Comparison of ENCODE assay signal across 8 cellular contexts in genomic region chr17:58085039-58085715, GRCh38. TPM values are rescaled to one million over a fixed set of nuclear protein-coding genes. Genes with fewer than 3 reads are reported as not detected.
A peak's percentile ranks its signal among the peaks of the same experiment; 100 is the strongest.
DNase-seq lines count a peak whose midpoint lies in the region; ATAC-seq and TF ChIP-seq lines count a peak whose summit lies in the region.

No MANE protein-coding gene starts in this region.

- H3K36me3 Mint-ChIP-seq in CD14-positive monocyte, result peaks cover 38 to 39% of the 10 kb centered on the region in 2 donors
- peaks cover 42% of the 10 kb centered on the region for H3K36me3 Mint-ChIP-seq in neural progenitor cell

- H3K4me1 ChIP-seq in NT2/D1 (ENCODE audit: insufficient read depth, insufficient read length), result peaks cover 20% of the 10 kb centered on the region
- H3K4me1 ChIP-seq in ectodermal cell (ENCODE audit: control insufficient read depth, insufficient read depth, low read length), result peaks cover 68% of the 10 kb centered on the region
- H3K4me1 ChIP-seq in neural progenitor cell, result peaks cover 72% of the 10 kb centered on the region
- H3K4me1 ChIP-seq in mucosa of descending colon (ENCODE audit: low read depth), result peaks cover 26% of the 10 kb centered on the region

- peak overlapping the region; percentile 92 for H3K4me2 ChIP-seq in neural progenitor cell

- peaks cover 40% of the 10 kb centered on the region for H3F3A ChIP-seq in neural progenitor cell (ENCODE audit: low read depth)

- peak overlapping the region in 1 of 2 donors; percentile 88 for H3K4me3 Mint-ChIP-seq in CD14-positive monocyte
- peak overlapping the region; percentile 97 for H3K4me3 Mint-ChIP-seq in neural progenitor cell

- H3K27me3 Mint-ChIP-seq in CD14-positive monocyte (ENCODE audit: low read depth in 3 of 3) (no peaks in the 10 kb centered on the region), neural progenitor cell (ENCODE audit: insufficient read depth, low read depth) (peaks cover 3% of the 10 kb centered on the region)

- H3K4me3 ChIP-seq in NT2/D1 (ENCODE audit: insufficient read length, low read depth), result peak overlapping the region; percentile 91
- peak overlapping the region; percentile 96 for H3K4me3 ChIP-seq in ectodermal cell (ENCODE audit: insufficient read depth, low read depth, low read length)
- peak overlapping the region; percentile 97 for H3K4me3 ChIP-seq in neural progenitor cell
- H3K4me3 ChIP-seq in mucosa of descending colon, result no peak overlapping the region

- H3K36me3 ChIP-seq in NT2/D1 (ENCODE audit: insufficient read depth, insufficient read length, low read length) (peaks cover 54% of the 10 kb centered on the region), ectodermal cell (ENCODE audit: control insufficient read depth, insufficient read depth, low read length) (peaks cover 35% of the 10 kb centered on the region), neural progenitor cell (peaks cover 7% of the 10 kb centered on the region), mucosa of descending colon (ENCODE audit: low read depth) (no peaks in the 10 kb centered on the region)

- no peaks in the 10 kb centered on the region for H3K9me3 ChIP-seq in NT2/D1 (ENCODE audit: insufficient read depth, low read length)
- no peaks in the 10 kb centered on the region for H3K9me3 ChIP-seq in ectodermal cell (ENCODE audit: control insufficient read depth, low read length)
- no peaks in the 10 kb centered on the region for H3K9me3 ChIP-seq in neural progenitor cell (ENCODE audit: low read depth)
- H3K9me3 ChIP-seq in mucosa of descending colon, result no peaks in the 10 kb centered on the region

- 83 to 84% methylated on average over 8 of the region's 8 CpGs for WGBS in ectodermal cell, 2 experiments

- ATAC-seq in GM18868 (IDR thresholded peaks at IDR 0.05; ENCODE audit: unreplicated experiment) (no peak), mucosa of descending colon (no peak)

- H3K27me3 ChIP-seq in NT2/D1 (ENCODE audit: insufficient read depth, insufficient read length) (no peaks in the 10 kb centered on the region), ectodermal cell (ENCODE audit: control insufficient read depth, insufficient read depth, low read length, poor library complexity, severe bottlenecking) (no peaks in the 10 kb centered on the region), neural progenitor cell (no peaks in the 10 kb centered on the region)

- H3K27ac Mint-ChIP-seq in CD14-positive monocyte (peak overlapping the region in 5 of 7 donors; percentile 4 to 82 (median 30)), neural progenitor cell (peak overlapping the region; percentile 17)

- DNase-seq in CD14-positive monocyte (ENCODE audit: low spot score), result no peak
- DNase-seq in NT2/D1 (ENCODE audit: low read depth, low spot score), result no peak
- DNase-seq in neural progenitor cell (ENCODE audit: low spot score), result no peak
- DNase-seq in mucosa of descending colon, result no peak
- no peak for DNase-seq in AG08396 (ENCODE audit: low spot score)
- no peak for DNase-seq in NCI-H2227 treated with DMSO at 0.1 percent for 48 hours (lab: John Stamatoyannopoulos, UW)

- H2AFZ ChIP-seq in neural progenitor cell (replicated peaks), result no peak overlapping the region

- H3K9ac ChIP-seq in NT2/D1 (ENCODE audit: insufficient read length, low read depth) (peak overlapping the region; percentile 15), neural progenitor cell (peak overlapping the region; percentile 5)

- H3K79me2 ChIP-seq in neural progenitor cell (ENCODE audit: low read depth), result peaks cover 69% of the 10 kb centered on the region

- H3K27ac ChIP-seq in ectodermal cell (ENCODE audit: insufficient read depth, low read depth, low read length, poor library complexity, severe bottlenecking), result no peak overlapping the region
- H3K27ac ChIP-seq in neural progenitor cell, result no peak overlapping the region

- H3K4me1 Mint-ChIP-seq in CD14-positive monocyte (peaks cover 28% of the 10 kb centered on the region), neural progenitor cell (peaks cover 77% of the 10 kb centered on the region)

- intact Hi-C loops in CD14-positive monocyte (cut with micrococcal nuclease) (loop anchor here (10.0 kb wide), 1 partner anchor 230 kb away; the partner anchor contains the start of gene MRPS23 (in 2 of the 2)), mucosa of descending colon (cut with DNase I, micrococcal nuclease) (no loop called here)

- TF ChIP-seq CTCF in CD14-positive monocyte (IDR thresholded peaks at IDR 0.05), result no peak
- TF ChIP-seq CTCF in neural progenitor cell (IDR thresholded peaks at IDR 0.05), result no peak
- no peak for TF ChIP-seq CTCF in mucosa of descending colon (IDR thresholded peaks at IDR 0.05)

- peaks cover 69% of the 10 kb centered on the region for H4K20me1 ChIP-seq in neural progenitor cell (ENCODE audit: low read depth)

- H3K9me3 Mint-ChIP-seq in CD14-positive monocyte, result no peaks in the 10 kb centered on the region
- no peaks in the 10 kb centered on the region for H3K9me3 Mint-ChIP-seq in neural progenitor cell

RNA-seq across cellular contexts. Expression of gene DYNLL2, which starts 2.0 kb away (rescaled TPM):
- polyA plus RNA-seq in CD14-positive monocyte, result under 1 TPM; 0.30 to 0.42 TPM
- 120 TPM for polyA plus RNA-seq in ectodermal cell (2013, experiment 1 of 4)
- polyA plus RNA-seq in ectodermal cell (2013, experiment 2 of 4), result 127 TPM
- polyA plus RNA-seq in ectodermal cell (2013, experiment 3 of 4), result 71.9 TPM
- polyA plus RNA-seq in ectodermal cell (2013, experiment 4 of 4), result 82.3 TPM
- total RNA-seq in neural progenitor cell (ENCODE audit: low replicate concordance), result 46.8 and 52.6 TPM in 2 replicates
- 10 to 100 TPM; 33.9 to 53.2 (median 33.9) TPM for total RNA-seq in mucosa of descending colon

Comparison
In these comparisons a context has a peak if more than half of its experiments do, and no peak if none do; other contexts are left out.
1. intact Hi-C loops: an anchor here in CD14-positive monocyte (10.0 kb wide); none called in mucosa of descending colon.